8 cellular contexts compared by ENCODE assay signal in the genomic region with DNA sequence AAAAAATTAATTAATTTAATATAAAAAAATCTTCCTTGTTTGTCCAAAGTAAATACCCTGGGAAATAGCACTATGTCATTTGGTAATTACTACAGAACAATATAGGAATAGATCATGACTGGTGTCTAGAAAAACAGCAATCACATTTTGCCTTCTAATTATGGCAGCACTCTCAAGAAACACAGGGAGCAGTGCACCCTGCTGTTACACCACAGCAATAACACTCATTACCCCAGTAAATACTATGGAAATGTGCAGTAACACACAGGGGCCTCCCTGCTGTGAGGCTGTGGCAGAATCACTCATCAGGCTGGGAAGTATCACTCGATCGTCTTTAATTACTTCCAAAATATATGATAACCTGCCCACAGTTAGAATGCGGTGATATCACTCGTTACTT.
DNase-seq lines count a peak whose midpoint lies in the region; ATAC-seq and TF ChIP-seq lines count a peak whose summit lies in the region.

No MANE protein-coding gene starts in this region.

- no peak overlapping the region for H3K4me3 Mint-ChIP-seq in activated T-cell treated with anti-CD3 and anti-CD28 coated beads, Interleukin-2, amount 50 U/mL, for 72 hours

- H3K36me3 Mint-ChIP-seq in activated T-cell treated with anti-CD3 and anti-CD28 coated beads, Interleukin-2, amount 50 U/mL, for 72 hours (ENCODE audit: insufficient read depth in 2 of 2), result no peaks in the 10 kb centered on the region

- TF ChIP-seq CTCF in heart left ventricle (IDR thresholded peaks at IDR 0.05) (peak in 8 of 12 donors; percentile 11 to 39 (median 26)), right atrium auricular region (IDR thresholded peaks at IDR 0.05) (peak in 1 of 2 donors; percentile 33)

- no peak overlapping the region for H3K27ac Mint-ChIP-seq in activated T-cell treated with anti-CD3 and anti-CD28 coated beads, Interleukin-2, amount 50 U/mL, for 72 hours

- H3K9me3 Mint-ChIP-seq in activated T-cell treated with anti-CD3 and anti-CD28 coated beads, Interleukin-2, amount 50 U/mL, for 72 hours, result peaks cover 5 to 10% of the 10 kb centered on the region in 2 donors

- intact Hi-C loops in heart left ventricle (cut with DNase I), result loop anchor here in 2 of 10 donors (5.0 kb wide), 2 partner anchors 338 to 583 kb away; no protein-coding TSS in a partner anchor

- no peak for DNase-seq in heart left ventricle
- no peak for DNase-seq in right atrium auricular region (ENCODE audit: low spot score)
- peak; percentile 4 for DNase-seq in Jurkat, Clone E6-1 (ENCODE audit: low read depth, low spot score)
- DNase-seq in SK-N-DZ (ENCODE audit: low spot score), result peak; percentile 11
- peak; percentile 36 for DNase-seq in kidney tubule cell (ENCODE audit: low spot score)
- DNase-seq in activated T-cell treated with anti-CD3 and anti-CD28 coated beads, Interleukin-2, amount 50 U/mL, for 72 hours, result no peak
- DNase-seq in NCI-H2029 treated with DMSO at 0.1 percent for 48 hours (lab: John Stamatoyannopoulos, UW), result no peak
- no peak for DNase-seq in glomerular visceral epithelial cell (ENCODE audit: extremely low spot score)

- H3K4me1 ChIP-seq in heart left ventricle, result no peaks in the 10 kb centered on the region
- no peaks in the 10 kb centered on the region for H3K4me1 ChIP-seq in right atrium auricular region

- no peak overlapping the region for H3K4me3 ChIP-seq in heart left ventricle
- no peak overlapping the region for H3K4me3 ChIP-seq in right atrium auricular region
- H3K4me3 ChIP-seq in Jurkat, Clone E6-1 (ENCODE audit: low read length), result no peak overlapping the region

- H3K27me3 Mint-ChIP-seq in activated T-cell treated with anti-CD3 and anti-CD28 coated beads, Interleukin-2, amount 50 U/mL, for 72 hours (ENCODE audit: low read depth), result no peaks in the 10 kb centered on the region

- no peaks in the 10 kb centered on the region for H3K4me1 Mint-ChIP-seq in activated T-cell treated with anti-CD3 and anti-CD28 coated beads, Interleukin-2, amount 50 U/mL, for 72 hours (ENCODE audit: low read depth)

- H3K27me3 ChIP-seq in heart left ventricle (no peaks in the 10 kb centered on the region), right atrium auricular region (no peaks in the 10 kb centered on the region)

- TF ChIP-seq POLR2A in heart left ventricle (IDR thresholded peaks at IDR 0.05), result no peak

- H3K9me3 ChIP-seq in heart left ventricle (peaks cover 0 to 6% (median 0%) of the 10 kb centered on the region in 12 donors), right atrium auricular region (peaks cover 0 to 1% of the 10 kb centered on the region in 2 donors)

- 39 to 60% (median 44%) methylated on average over 4 of the region's 4 CpGs for WGBS in heart left ventricle, 4 donors

- no peaks in the 10 kb centered on the region for H3K36me3 ChIP-seq in heart left ventricle
- H3K36me3 ChIP-seq in right atrium auricular region, result no peaks in the 10 kb centered on the region

- no peak overlapping the region for H3K27ac ChIP-seq in heart left ventricle
- H3K27ac ChIP-seq in right atrium auricular region, result no peak overlapping the region

- ATAC-seq in heart left ventricle, result no peak
- ATAC-seq in activated T-cell treated with anti-CD3 and anti-CD28 coated beads, Interleukin-2, amount 50 U/mL, for 72 hours (replicated peaks in 1 of 2), result no peak

Comparison
In these comparisons a context has a peak if more than half of its experiments do, and no peak if none do; other contexts are left out.
1. DNase-seq: peak in Jurkat, Clone E6-1 (single experiment), SK-N-DZ (single experiment) and kidney tubule cell (single experiment); none in heart left ventricle (0 of 5), right atrium auricular region (single experiment), activated T-cell treated with anti-CD3 and anti-CD28 coated beads, Interleukin-2, amount 50 U/mL, for 72 hours (0 of 2), NCI-H2029 treated with DMSO at 0.1 percent for 48 hours (single experiment) and glomerular visceral epithelial cell (single experiment).